ENCODE assay signal across 1 cellular context in the genomic region with DNA sequence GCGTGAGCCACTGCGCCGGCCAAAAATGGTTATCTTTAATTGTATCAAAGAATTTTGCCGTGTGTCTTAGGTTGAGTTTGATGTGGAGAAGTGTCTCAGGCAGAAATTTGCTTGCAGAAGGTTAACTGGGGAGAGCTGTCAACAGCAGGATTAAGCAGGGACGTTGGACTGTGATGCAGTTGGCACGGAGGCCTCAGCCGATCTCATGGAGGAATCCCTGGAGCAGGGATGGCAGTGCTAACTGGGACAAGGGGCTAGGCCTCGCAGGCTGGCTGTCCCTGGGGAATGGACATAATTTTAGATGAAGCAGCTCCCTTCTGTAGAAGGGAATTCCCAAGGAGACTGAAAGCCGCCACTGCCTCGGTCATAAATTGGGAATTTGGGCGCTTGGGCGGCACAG.
TF ChIP-seq lines count a peak whose summit lies in the region.

No MANE protein-coding gene starts in this region.

TF ChIP-seq in IMR-90, 13 proteins besides CTCF, POLR2A, EP300 and RAD21:
- TF ChIP-seq MAZ (IDR thresholded peaks at IDR 0.05; ENCODE audit: borderline replicate concordance, low read depth, low read length) (no peak), MAFK (IDR thresholded peaks at IDR 0.05; ENCODE audit: low read depth, low read length) (no peak), MXI1 (IDR thresholded peaks at IDR 0.05; ENCODE audit: borderline replicate concordance, low read depth, low read length) (no peak), FOS (IDR thresholded peaks at IDR 0.05; ENCODE audit: low read depth, low read length) (no peak), CEBPB (IDR thresholded peaks at IDR 0.05; ENCODE audit: low read depth, low read length) (no peak), RFX5 (IDR thresholded peaks at IDR 0.05; ENCODE audit: low read depth, low read length) (no peak), CHD1 (IDR thresholded peaks at IDR 0.05; ENCODE audit: low read depth, low read length) (no peak), RCOR1 (IDR thresholded peaks at IDR 0.05; ENCODE audit: insufficient replicate concordance, low read length) (no peak), NFE2L2 (IDR thresholded peaks at IDR 0.05; ENCODE audit: low read depth, low read length) (no peak), SMC3 (IDR thresholded peaks at IDR 0.05; ENCODE audit: low read depth, low read length) (no peak), BHLHE40 (IDR thresholded peaks at IDR 0.05; ENCODE audit: low read depth, low read length) (no peak)
- TF ChIP-seq, protein P1, sequence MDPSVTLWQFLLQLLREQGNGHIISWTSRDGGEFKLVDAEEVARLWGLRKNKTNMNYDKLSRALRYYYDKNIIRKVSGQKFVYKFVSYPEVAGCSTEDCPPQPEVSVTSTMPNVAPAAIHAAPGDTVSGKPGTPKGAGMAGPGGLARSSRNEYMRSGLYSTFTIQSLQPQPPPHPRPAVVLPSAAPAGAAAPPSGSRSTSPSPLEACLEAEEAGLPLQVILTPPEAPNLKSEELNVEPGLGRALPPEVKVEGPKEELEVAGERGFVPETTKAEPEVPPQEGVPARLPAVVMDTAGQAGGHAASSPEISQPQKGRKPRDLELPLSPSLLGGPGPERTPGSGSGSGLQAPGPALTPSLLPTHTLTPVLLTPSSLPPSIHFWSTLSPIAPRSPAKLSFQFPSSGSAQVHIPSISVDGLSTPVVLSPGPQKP (IDR thresholded peaks at IDR 0.05; ENCODE audit: borderline replicate concordance, low read depth, low read length) = no peak
- TF ChIP-seq, protein P2, sequence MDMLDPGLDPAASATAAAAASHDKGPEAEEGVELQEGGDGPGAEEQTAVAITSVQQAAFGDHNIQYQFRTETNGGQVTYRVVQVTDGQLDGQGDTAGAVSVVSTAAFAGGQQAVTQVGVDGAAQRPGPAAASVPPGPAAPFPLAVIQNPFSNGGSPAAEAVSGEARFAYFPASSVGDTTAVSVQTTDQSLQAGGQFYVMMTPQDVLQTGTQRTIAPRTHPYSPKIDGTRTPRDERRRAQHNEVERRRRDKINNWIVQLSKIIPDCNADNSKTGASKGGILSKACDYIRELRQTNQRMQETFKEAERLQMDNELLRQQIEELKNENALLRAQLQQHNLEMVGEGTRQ (IDR thresholded peaks at IDR 0.05; ENCODE audit: low read depth, low read length) = no peak
